13 cellular contexts compared by ENCODE assay signal in the genomic region with DNA sequence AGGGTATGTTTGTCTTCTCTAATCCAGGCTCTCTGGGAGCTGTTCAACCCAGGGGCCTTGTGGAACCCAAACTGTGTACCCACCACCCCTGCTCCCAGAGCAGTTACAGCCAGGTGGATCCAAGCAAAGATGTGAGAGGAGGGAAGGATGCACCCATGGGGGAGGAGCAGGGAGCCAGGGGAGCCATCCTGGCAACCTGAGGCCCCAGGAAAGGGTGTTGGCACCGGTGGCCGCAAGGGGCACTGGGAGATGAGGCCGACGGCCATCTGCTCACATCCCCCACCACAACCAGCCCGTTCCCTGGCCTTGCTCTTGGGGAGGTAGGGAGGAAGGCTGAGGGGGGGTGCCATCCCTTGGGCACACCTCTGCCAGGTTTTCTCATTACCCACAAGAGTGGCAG. TPM values are rescaled to one million over a fixed set of nuclear protein-coding genes. Genes with fewer than 3 reads are reported as not detected.
A peak's percentile ranks its signal among the peaks of the same experiment; 100 is the strongest.
DNase-seq lines count a peak whose midpoint lies in the region; ATAC-seq and TF ChIP-seq lines count a peak whose summit lies in the region.
"Had no signal": no experiment of that assay in that cellular context is flagged by ENCODE, and none has a peak within 500 bp of the region (broad histone marks: within the 10 kb centered on the region; RNA-seq: fewer than 3 reads in every experiment).

No MANE protein-coding gene starts in this region.

- no peaks in the 10 kb centered on the region for H3K27me3 Mint-ChIP-seq in activated CD8-positive, alpha-beta memory T cell treated with anti-CD3 and anti-CD28 coated beads, Interleukin-2, amount 10 ng/mL, durations not matched to agents 7 days and 5 days
- no peaks in the 10 kb centered on the region for H3K27me3 Mint-ChIP-seq in stimulated activated naive CD8-positive, alpha-beta T cell treated with anti-CD3 and anti-CD28 coated beads, Interleukin-15, amount 100 ng/mL, for 72 hours
- H3K27me3 Mint-ChIP-seq: activated naive CD4-positive, alpha-beta T cell treated with anti-CD3 and anti-CD28 coated beads, Interleukin-2, amount 50 U/mL, for 24 hours had no signal

- peak overlapping the region; percentile 67 for H3K4me3 Mint-ChIP-seq in activated CD8-positive, alpha-beta memory T cell treated with anti-CD3 and anti-CD28 coated beads, Interleukin-2, amount 10 ng/mL, durations not matched to agents 7 days and 5 days
- peak overlapping the region; percentile 48 to 83 for H3K4me3 Mint-ChIP-seq in stimulated activated naive CD8-positive, alpha-beta T cell treated with anti-CD3 and anti-CD28 coated beads, Interleukin-15, amount 100 ng/mL, for 72 hours
- H3K4me3 Mint-ChIP-seq: activated naive CD4-positive, alpha-beta T cell treated with anti-CD3 and anti-CD28 coated beads, Interleukin-2, amount 50 U/mL, for 24 hours had no signal

- no peaks in the 10 kb centered on the region for H3K9me3 Mint-ChIP-seq in activated CD8-positive, alpha-beta memory T cell treated with anti-CD3 and anti-CD28 coated beads, Interleukin-2, amount 10 ng/mL, durations not matched to agents 7 days and 5 days (ENCODE audit: low read depth)
- H3K9me3 Mint-ChIP-seq in stimulated activated naive CD8-positive, alpha-beta T cell treated with anti-CD3 and anti-CD28 coated beads, Interleukin-15, amount 100 ng/mL, for 72 hours = no peaks in the 10 kb centered on the region

- intact Hi-C loops in OCI-LY7 (cut with micrococcal nuclease; ENCODE audit: unreplicated experiment) = no loop called here

- ATAC-seq in activated CD8-positive, alpha-beta memory T cell treated with anti-CD3 and anti-CD28 coated beads, Interleukin-2, amount 10 ng/mL, durations not matched to agents 7 days and 5 days = no peak
- ATAC-seq in stimulated activated naive CD8-positive, alpha-beta T cell treated with anti-CD3 and anti-CD28 coated beads, Interleukin-15, amount 100 ng/mL, for 72 hours = no peak

- DNase-seq in activated CD8-positive, alpha-beta memory T cell treated with anti-CD3 and anti-CD28 coated beads, Interleukin-2, amount 10 ng/mL, durations not matched to agents 7 days and 5 days = no peak
- no peak for DNase-seq in activated CD8-positive, alpha-beta memory T cell treated with anti-CD3 and anti-CD28 coated beads for 24 hours
- DNase-seq in OCI-LY7 (ENCODE audit: low spot score) = no peak
- DNase-seq in stimulated activated naive CD8-positive, alpha-beta T cell treated with anti-CD3 and anti-CD28 coated beads, Interleukin-15, amount 100 ng/mL, for 72 hours = no peak
- no peak for DNase-seq in MV-4-11 (lab: John Stamatoyannopoulos, UW)
- no peak for DNase-seq in HuH-7.5 (ENCODE audit: low spot score)
- DNase-seq in effector CD4-positive, alpha-beta T cell = no peak
- DNase-seq: hippocampal formation, NCI-H1105 treated with DMSO at 0.1 percent for 48 hours, thyroid gland had no signal

- H3K4me1 Mint-ChIP-seq in activated CD8-positive, alpha-beta memory T cell treated with anti-CD3 and anti-CD28 coated beads, Interleukin-2, amount 10 ng/mL, durations not matched to agents 7 days and 5 days = peaks cover 31% of the 10 kb centered on the region
- H3K4me1 Mint-ChIP-seq in stimulated activated naive CD8-positive, alpha-beta T cell treated with anti-CD3 and anti-CD28 coated beads, Interleukin-15, amount 100 ng/mL, for 72 hours = peaks cover 41% of the 10 kb centered on the region

- no peaks in the 10 kb centered on the region for H3K36me3 ChIP-seq in OCI-LY7 (ENCODE audit: insufficient read depth, low read length)
- no peaks in the 10 kb centered on the region for H3K36me3 ChIP-seq in iPS-20b (ENCODE audit: insufficient read depth, low read depth, low read length)

- no peak overlapping the region; the same call in 1 of the 2 replicates for H3K9ac ChIP-seq in iPS-20b (ENCODE audit: low read depth, low read length)

- peaks cover 9% of the 10 kb centered on the region for H3K36me3 Mint-ChIP-seq in activated CD8-positive, alpha-beta memory T cell treated with anti-CD3 and anti-CD28 coated beads, Interleukin-2, amount 10 ng/mL, durations not matched to agents 7 days and 5 days

- H3K9me3 ChIP-seq in OCI-LY7 (ENCODE audit: low read length) = no peaks in the 10 kb centered on the region
- H3K9me3 ChIP-seq in iPS-20b (ENCODE audit: insufficient read depth, low read depth, low read length) = no peaks in the 10 kb centered on the region
- H3K9me3 ChIP-seq: thyroid gland had no signal

- no peak overlapping the region for H2AFZ ChIP-seq in OCI-LY7 (ENCODE audit: low read length)

- POLR2A ChIA-PET in OCI-LY7 (lab: Charles Lee) = interaction anchor here (0.7 to 7.7 kb wide), 7 partner anchors 20 to 882 kb away, joined by 3 to 101 read pairs (median 7); no protein-coding TSS in a partner anchor

- TF ChIP-seq CTCF in OCI-LY7 (conservative IDR thresholded peaks at IDR 0.05; ENCODE audit: low read length) = no peak

- H3K27ac ChIP-seq in OCI-LY7 (ENCODE audit: low read depth, low read length, poor library complexity, severe bottlenecking) = peak overlapping the region; percentile 71
- peak overlapping the region; percentile 21 for H3K27ac ChIP-seq in iPS-20b (ENCODE audit: low read length)
- H3K27ac ChIP-seq: thyroid gland had no signal

- CTCF ChIA-PET in activated CD8-positive, alpha-beta memory T cell treated with anti-CD3 and anti-CD28 coated beads, Interleukin-2, amount 10 ng/mL, durations not matched to agents 7 days and 5 days (lab: Charles Lee) = interaction anchor here (0.9 to 3.4 kb wide), 7 partner anchors 9 to 85 kb away, joined by 3 to 15 read pairs (median 6); no protein-coding TSS in a partner anchor
- CTCF ChIA-PET in OCI-LY7 (lab: Charles Lee; ENCODE audit: unreplicated experiment) = interaction anchor here (1.1 to 1.7 kb wide), 2 partner anchors 18 to 36 kb away, joined by 3 to 4 read pairs; no protein-coding TSS in a partner anchor

- no TSS peak for BruUV-seq in OCI-LY7 (replicated peaks; lab: Mats Ljungman, UMichigan)

- no peaks in the 10 kb centered on the region for H3K27me3 ChIP-seq in iPS-20b (ENCODE audit: insufficient read depth, low read length)
- H3K27me3 ChIP-seq: thyroid gland had no signal

- H3K79me2 ChIP-seq in OCI-LY7 (ENCODE audit: insufficient read depth, low read depth, low read length) = no peaks in the 10 kb centered on the region

- H3K4me3 ChIP-seq in OCI-LY7 (ENCODE audit: low read depth, low read length, poor library complexity, severe bottlenecking) (no peak overlapping the region), iPS-20b (ENCODE audit: low read length) (no peak overlapping the region)
- H3K4me3 ChIP-seq: lung, thyroid gland had no signal

- no peaks in the 10 kb centered on the region for H3K9me2 ChIP-seq in OCI-LY7 (ENCODE audit: insufficient read depth, low read length)

- H4K20me1 ChIP-seq in OCI-LY7 (ENCODE audit: insufficient read depth, low read length) = no peaks in the 10 kb centered on the region

- H3K27ac Mint-ChIP-seq in activated CD8-positive, alpha-beta memory T cell treated with anti-CD3 and anti-CD28 coated beads, Interleukin-2, amount 10 ng/mL, durations not matched to agents 7 days and 5 days = no peak overlapping the region
- no peak overlapping the region for H3K27ac Mint-ChIP-seq in stimulated activated naive CD8-positive, alpha-beta T cell treated with anti-CD3 and anti-CD28 coated beads, Interleukin-15, amount 100 ng/mL, for 72 hours
- H3K27ac Mint-ChIP-seq: activated naive CD4-positive, alpha-beta T cell treated with anti-CD3 and anti-CD28 coated beads, Interleukin-2, amount 50 U/mL, for 24 hours had no signal

- peaks cover 68% of the 10 kb centered on the region for H3K4me1 ChIP-seq in OCI-LY7 (ENCODE audit: insufficient read depth, low read length, poor library complexity, severe bottlenecking)
- peaks cover 25% of the 10 kb centered on the region for H3K4me1 ChIP-seq in iPS-20b (ENCODE audit: insufficient read depth, low read length)

- H3K4me2 ChIP-seq in OCI-LY7 (ENCODE audit: low read length) = peak overlapping the region; percentile 79

RNA-seq across cellular contexts. Expression of a gene that starts 43.2 kb away (rescaled TPM):
- 100 to 1,000 TPM in 1 of 2 experiments, 10 to 100 TPM in 1; 43.7 to 102 TPM for total RNA-seq in activated CD8-positive, alpha-beta memory T cell treated with anti-CD3 and anti-CD28 coated beads, Interleukin-2, amount 10 ng/mL, durations not matched to agents 7 days and 5 days
- 16.0 and 26.2 TPM in 2 replicates for total RNA-seq in OCI-LY7 (2014; rRNA removed; shearing (Covaris generic))
- 33.5 and 36.0 TPM in 2 replicates for total RNA-seq in OCI-LY7 (2022)
